ENCODE assay signal across 9 cellular contexts in genomic region chr17:40168262-40168832, GRCh38. TPM values are rescaled to one million over a fixed set of nuclear protein-coding genes. Genes with fewer than 3 reads are reported as not detected.
DNase-seq lines count a peak whose midpoint lies in the region; ATAC-seq and TF ChIP-seq lines count a peak whose summit lies in the region.
"Had no signal": no experiment of that assay in that cellular context is flagged by ENCODE, and none has a peak within 500 bp of the region (broad histone marks: within the 10 kb centered on the region; RNA-seq: fewer than 3 reads in every experiment).

No MANE protein-coding gene starts in this region.

- TF ChIP-seq POLR2A in erythroblast (IDR thresholded peaks at IDR 0.05; ENCODE audit: low read length) = no peak

- H3K27ac ChIP-seq in A673 (ENCODE audit: low read depth, low read length, poor library complexity, severe bottlenecking) = no peak overlapping the region

- no peak overlapping the region for H3K4me3 ChIP-seq in A673 (ENCODE audit: low read depth, low read length, poor library complexity, severe bottlenecking)
- H3K4me3 ChIP-seq: skin epidermis had no signal

- no peaks in the 10 kb centered on the region for H3K27me3 ChIP-seq in A673 (replicated peaks; ENCODE audit: insufficient read depth, low read depth, low read length, poor library complexity)

- H3K9me3 Mint-ChIP-seq in activated B cell treated with CpG ODN at 0.5 μM for 24 hours = no peaks in the 10 kb centered on the region

- H3K4me1 ChIP-seq in A673 (ENCODE audit: insufficient read depth, low read length, poor library complexity, severe bottlenecking) = no peaks in the 10 kb centered on the region

- no peak overlapping the region for H3K4me3 Mint-ChIP-seq in activated B cell treated with CpG ODN at 0.5 μM for 24 hours

- H3K9me3 ChIP-seq in A673 (ENCODE audit: low read depth, low read length, poor library complexity, severe bottlenecking) = no peaks in the 10 kb centered on the region

- DNase-seq in A673 (ENCODE audit: low spot score) = peak; percentile 41
- DNase-seq in GM03348 (ENCODE audit: low spot score) = peak; percentile 86
- DNase-seq in NCI-H2081 (lab: John Stamatoyannopoulos, UW) = peak; percentile 36 to 55
- no peak for DNase-seq in activated B cell treated with CpG ODN at 0.5 μM for 24 hours
- peak; percentile 62 to 74 for DNase-seq in erythroblast (lab: John Stamatoyannopoulos, UW)
- peak; percentile 34 for DNase-seq in mucosa of gallbladder (ENCODE audit: low spot score)

- peak; percentile 85 for ATAC-seq in activated B cell treated with CpG ODN at 0.5 μM for 24 hours (ENCODE audit: low read depth)
- no peak for ATAC-seq in GM19452 (IDR thresholded peaks at IDR 0.05; ENCODE audit: unreplicated experiment)
- ATAC-seq in GM19023 (IDR thresholded peaks at IDR 0.05; ENCODE audit: unreplicated experiment) = no peak

- TF ChIP-seq CTCF in A673 (conservative IDR thresholded peaks at IDR 0.05; ENCODE audit: low read depth, low read length) (peak; percentile 54), activated B cell treated with CpG ODN at 0.5 μM for 24 hours (IDR thresholded peaks at IDR 0.05) (no peak)

- POLR2A ChIA-PET in A673 (lab: Charles Lee; ENCODE audit: low non-redundant PET) (no interaction called here), activated B cell treated with CpG ODN at 0.5 μM for 24 hours (lab: Charles Lee) (interaction anchor here (0.6 to 2.4 kb wide), 5 partner anchors 29 to 1015 kb away, joined by 3 to 37 read pairs (median 3); partner anchors contain the start of genes CASC3 and NR1D1)

- intact Hi-C loops in A673 (cut with micrococcal nuclease; ENCODE audit: unreplicated experiment) (loop anchor here (1.0 kb wide), 1 partner anchor 155 kb away; no protein-coding TSS in a partner anchor), activated B cell treated with CpG ODN at 0.5 μM for 24 hours (cut with micrococcal nuclease) (loop anchor here (1.0 kb wide), 3 partner anchors 55 to 155 kb away; no protein-coding TSS in a partner anchor)

- no peak overlapping the region for H3K27ac Mint-ChIP-seq in activated B cell treated with CpG ODN at 0.5 μM for 24 hours

- no peaks in the 10 kb centered on the region for H3K27me3 Mint-ChIP-seq in activated B cell treated with CpG ODN at 0.5 μM for 24 hours

- no peaks in the 10 kb centered on the region for H3K4me1 Mint-ChIP-seq in activated B cell treated with CpG ODN at 0.5 μM for 24 hours

- no TSS peak for BruUV-seq in A673 (replicated peaks; lab: Mats Ljungman, UMichigan)

- peaks cover 54% of the 10 kb centered on the region for H3K36me3 ChIP-seq in A673 (ENCODE audit: insufficient read depth, low read length, poor library complexity, severe bottlenecking)

- peaks cover 84% of the 10 kb centered on the region for H3K36me3 Mint-ChIP-seq in activated B cell treated with CpG ODN at 0.5 μM for 24 hours (ENCODE audit: low read depth)

- CTCF ChIA-PET in A673 (lab: Charles Lee) (interaction anchor here (0.6 to 1.6 kb wide), 3 partner anchors 12 to 55 kb away, joined by 3 to 11 read pairs (median 4); no protein-coding TSS in a partner anchor), activated B cell treated with CpG ODN at 0.5 μM for 24 hours (lab: Charles Lee) (interaction anchor here (0.6 to 3.0 kb wide), 22 partner anchors 10 to 158 kb away, joined by 3 to 116 read pairs (median 6); partner anchors contain the start of genes CASC3 and CSF3)

RNA-seq across cellular contexts. Expression of gene RAPGEFL1, which starts 8.9 kb away (rescaled TPM):
- total RNA-seq in A673 (2021) = 11.4 and 11.9 TPM in 2 replicates
- 4.9 and 7.0 TPM in 2 replicates for total RNA-seq in activated B cell treated with CpG ODN at 0.5 μM for 24 hours
- total RNA-seq in mucosa of gallbladder = 77.2 TPM

RNA-seq across cellular contexts. Expression of gene CASC3, which starts 28.0 kb away (rescaled TPM):
- total RNA-seq in A673 (2021) (65.1 and 66.5 TPM in 2 replicates), activated B cell treated with CpG ODN at 0.5 μM for 24 hours (110 and 119 TPM in 2 replicates), mucosa of gallbladder (78.5 TPM)

RNA-seq across cellular contexts. Expression of gene MSL1, which starts 46.6 kb away (rescaled TPM):
- total RNA-seq in A673 (2021) (56.9 and 59.9 TPM in 2 replicates), activated B cell treated with CpG ODN at 0.5 μM for 24 hours (84.5 and 101 TPM in 2 replicates), mucosa of gallbladder (90.9 TPM)

RNA-seq across cellular contexts. Expression of gene WIPF2, which starts 50.8 kb away (rescaled TPM):
- total RNA-seq in A673 (2021) (16.3 and 17.2 TPM in 2 replicates), activated B cell treated with CpG ODN at 0.5 μM for 24 hours (28.4 and 32.9 TPM in 2 replicates), mucosa of gallbladder (64.1 TPM)
